10 cellular contexts compared by ENCODE assay signal in the genomic region with DNA sequence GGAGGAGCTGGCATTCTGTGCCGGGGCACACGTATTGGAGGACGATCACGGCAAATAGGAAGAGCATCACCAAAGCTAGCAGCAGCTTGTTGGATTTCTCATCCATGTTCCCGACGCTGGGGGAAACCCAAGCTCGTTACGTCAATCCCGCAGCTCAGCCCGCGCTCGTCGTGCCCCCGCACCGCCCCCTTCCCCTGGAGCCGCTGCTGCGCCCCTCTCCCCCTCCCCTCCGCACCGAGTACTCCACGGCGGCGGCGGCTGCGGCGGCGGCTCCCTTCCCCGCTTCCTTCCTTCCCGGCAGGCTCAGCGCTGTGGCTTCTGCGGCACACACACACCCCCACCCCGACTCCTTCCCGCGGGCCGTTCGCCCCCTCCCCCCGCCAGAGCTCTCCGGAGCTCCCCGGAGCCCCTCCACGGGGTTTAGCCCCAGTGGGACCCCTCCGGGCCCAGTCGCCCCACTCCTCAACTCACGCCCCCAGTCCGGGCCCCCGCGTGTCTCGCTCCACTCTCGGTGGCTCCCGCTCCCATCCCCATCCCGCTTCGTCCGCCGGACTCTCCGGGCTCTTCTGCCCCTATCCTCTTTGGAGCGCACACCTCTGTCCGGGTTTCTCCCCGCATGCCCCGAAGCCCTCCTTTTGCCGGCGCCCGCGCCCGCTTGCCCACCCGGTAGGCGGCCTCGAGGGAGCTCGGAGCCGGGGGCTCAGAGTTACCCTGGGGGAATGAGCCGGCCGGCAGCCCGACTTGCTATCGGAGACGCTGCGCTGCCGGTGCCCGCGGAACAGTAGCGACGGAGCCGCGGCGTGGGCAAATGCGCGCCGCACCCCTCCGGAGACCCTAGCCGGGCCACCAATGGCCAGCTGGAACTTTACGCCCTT. TPM values are rescaled to one million over a fixed set of nuclear protein-coding genes. Genes with fewer than 3 reads are reported as not detected.
DNase-seq lines count a peak whose midpoint lies in the region; ATAC-seq and TF ChIP-seq lines count a peak whose summit lies in the region.
"Had no signal": no experiment of that assay in that cellular context is flagged by ENCODE, and none has a peak within 500 bp of the region (broad histone marks: within the 10 kb centered on the region; RNA-seq: fewer than 3 reads in every experiment).

No MANE protein-coding gene starts in this region.

- no peaks in the 10 kb centered on the region for H3F3A ChIP-seq in neural progenitor cell (ENCODE audit: low read depth)

- H3K9me3 Mint-ChIP-seq in Calu3 (ENCODE audit: low read depth, unreplicated experiment) (no peaks in the 10 kb centered on the region), neural progenitor cell (no peaks in the 10 kb centered on the region), CD14-positive monocyte (peaks cover 0 to 17% (median 9%) of the 10 kb centered on the region in 7 donors)
- H3K9me3 Mint-ChIP-seq: activated B cell treated with CpG ODN at 0.5 μM for 24 hours had no signal

- H3K27me3 Mint-ChIP-seq in Calu3 (ENCODE audit: unreplicated experiment) (no peaks in the 10 kb centered on the region), neural progenitor cell (ENCODE audit: insufficient read depth, low read depth) (peaks cover 21% of the 10 kb centered on the region), CD14-positive monocyte (ENCODE audit: low read depth in 3 of 3) (peaks cover 35 to 64% (median 56%) of the 10 kb centered on the region in 3 donors)

- CTCF ChIA-PET in Calu3 (lab: Charles Lee): interaction anchor here (0.6 to 1.0 kb wide), 3 partner anchors 8 to 101 kb away, joined by 3 to 4 read pairs (median 3); no protein-coding TSS in a partner anchor

- no TSS peak for BruUV-seq in Calu3 (replicated peaks; lab: Mats Ljungman, UMichigan)

- no peaks in the 10 kb centered on the region for H3K27me3 ChIP-seq in endocrine pancreas (ENCODE audit: control insufficient read depth, insufficient read depth, low read length)
- H3K27me3 ChIP-seq in neural progenitor cell: peaks cover 48% of the 10 kb centered on the region

- DNase-seq in Calu3 (peak; percentile 54), NCI-H526 treated with DMSO at 0.1 percent for 48 hours (lab: John Stamatoyannopoulos, UW) (peak; percentile 2), neural progenitor cell (ENCODE audit: low spot score) (peak; percentile 80), SW 1271 (lab: John Stamatoyannopoulos, UW) (no peak), CD14-positive monocyte (ENCODE audit: low spot score) (no peak)
- DNase-seq: activated B cell treated with CpG ODN at 0.5 μM for 24 hours had no signal

- no peaks in the 10 kb centered on the region for H3K4me1 ChIP-seq in endocrine pancreas (ENCODE audit: control insufficient read depth, insufficient read depth, low read length)
- H3K4me1 ChIP-seq in neural progenitor cell: peaks cover 21% of the 10 kb centered on the region
- H3K4me1 ChIP-seq: right lobe of liver had no signal

- H3K36me3 Mint-ChIP-seq in Calu3 (ENCODE audit: insufficient read depth, unreplicated experiment) (peaks cover 32% of the 10 kb centered on the region), neural progenitor cell (peaks cover 6% of the 10 kb centered on the region), CD14-positive monocyte (no peaks in the 10 kb centered on the region)

- H3K9me3 ChIP-seq in endocrine pancreas (ENCODE audit: control insufficient read depth, low read length) (no peaks in the 10 kb centered on the region), neural progenitor cell (ENCODE audit: low read depth) (no peaks in the 10 kb centered on the region)
- H3K9me3 ChIP-seq: right lobe of liver had no signal

- H3K4me3 Mint-ChIP-seq in Calu3 (ENCODE audit: low read depth, unreplicated experiment) (peak overlapping the region; percentile 88), neural progenitor cell (peak overlapping the region; percentile 87), CD14-positive monocyte (peak overlapping the region in 1 of 2 donors; percentile 80)
- H3K4me3 Mint-ChIP-seq: activated B cell treated with CpG ODN at 0.5 μM for 24 hours had no signal

- H3K4me1 Mint-ChIP-seq in Calu3 (ENCODE audit: low read depth, unreplicated experiment) (peaks cover 35% of the 10 kb centered on the region), neural progenitor cell (peaks cover 38% of the 10 kb centered on the region), CD14-positive monocyte (peaks cover 4% of the 10 kb centered on the region)

- peak overlapping the region; percentile 46 for H2AFZ ChIP-seq in neural progenitor cell (replicated peaks)

- H3K9ac ChIP-seq in endocrine pancreas (ENCODE audit: control insufficient read depth, insufficient read depth, low read length) (peak overlapping the region; percentile 41), neural progenitor cell (no peak overlapping the region)

- peak overlapping the region; percentile 91 for H3K4me2 ChIP-seq in neural progenitor cell

- peak overlapping the region; percentile 26 for H3K4me3 ChIP-seq in endocrine pancreas (ENCODE audit: control insufficient read depth, insufficient read depth, low read length)
- H3K4me3 ChIP-seq in neural progenitor cell: peak overlapping the region; percentile 63

- ATAC-seq in activated CD4-positive, CD25-positive, alpha-beta regulatory T cell treated with anti-CD3 and anti-CD28 coated beads, Interleukin-2, amount 50 U/mL, for 24 hours: no peak
- ATAC-seq in GM21737 (IDR thresholded peaks at IDR 0.05; ENCODE audit: unreplicated experiment): no peak

- H4K20me1 ChIP-seq in neural progenitor cell (ENCODE audit: low read depth): peaks cover 10% of the 10 kb centered on the region

- peak overlapping the region; percentile 63 for H3K27ac Mint-ChIP-seq in Calu3 (ENCODE audit: unreplicated experiment)
- H3K27ac Mint-ChIP-seq in neural progenitor cell: peak overlapping the region; percentile 86
- H3K27ac Mint-ChIP-seq in CD14-positive monocyte: no peak overlapping the region
- H3K27ac Mint-ChIP-seq: activated B cell treated with CpG ODN at 0.5 μM for 24 hours had no signal

- no peak overlapping the region for H3K27ac ChIP-seq in neural progenitor cell
- H3K27ac ChIP-seq: right lobe of liver had no signal

- intact Hi-C loops in Calu3 (cut with micrococcal nuclease; ENCODE audit: unreplicated experiment): loop anchor here (5.0 kb wide), 1 partner anchor 215 kb away; no protein-coding TSS in a partner anchor
- intact Hi-C loops in CD14-positive monocyte (cut with micrococcal nuclease): no loop called here

- H3K36me3 ChIP-seq in endocrine pancreas (ENCODE audit: control insufficient read depth, insufficient read depth, low read length) (no peaks in the 10 kb centered on the region), neural progenitor cell (no peaks in the 10 kb centered on the region)
- H3K36me3 ChIP-seq: right lobe of liver had no signal

- peaks cover 10% of the 10 kb centered on the region for H3K79me2 ChIP-seq in neural progenitor cell (ENCODE audit: low read depth)

- TF ChIP-seq CTCF in Calu3 (IDR thresholded peaks at IDR 0.05; ENCODE audit: unreplicated experiment) (peak; percentile 0), neural progenitor cell (IDR thresholded peaks at IDR 0.05) (no peak), CD14-positive monocyte (IDR thresholded peaks at IDR 0.05) (no peak)

RNA-seq across cellular contexts. Expression of a gene that starts 1.0 kb away (rescaled TPM):
- total RNA-seq in Calu3 (2022): 40.2 and 40.7 TPM in 2 replicates
- total RNA-seq in neural progenitor cell (ENCODE audit: low replicate concordance): 36.8 and 43.2 TPM in 2 replicates
- polyA plus RNA-seq in CD14-positive monocyte: not detected
- total RNA-seq: activated B cell treated with CpG ODN at 0.5 μM for 24 hours had no signal

Comparison
In these comparisons a context has a peak if more than half of its experiments do, and no peak if none do; other contexts are left out.
1. DNase-seq: peak in Calu3 (single experiment), NCI-H526 treated with DMSO at 0.1 percent for 48 hours (single experiment) and neural progenitor cell (single experiment); none in SW 1271 (0 of 2) and CD14-positive monocyte (single experiment).
2. H3K27ac Mint-ChIP-seq: peak in Calu3 (single experiment) and neural progenitor cell (single experiment); none in CD14-positive monocyte (0 of 7).